23 cellular contexts compared by ENCODE assay signal in the genomic region with DNA sequence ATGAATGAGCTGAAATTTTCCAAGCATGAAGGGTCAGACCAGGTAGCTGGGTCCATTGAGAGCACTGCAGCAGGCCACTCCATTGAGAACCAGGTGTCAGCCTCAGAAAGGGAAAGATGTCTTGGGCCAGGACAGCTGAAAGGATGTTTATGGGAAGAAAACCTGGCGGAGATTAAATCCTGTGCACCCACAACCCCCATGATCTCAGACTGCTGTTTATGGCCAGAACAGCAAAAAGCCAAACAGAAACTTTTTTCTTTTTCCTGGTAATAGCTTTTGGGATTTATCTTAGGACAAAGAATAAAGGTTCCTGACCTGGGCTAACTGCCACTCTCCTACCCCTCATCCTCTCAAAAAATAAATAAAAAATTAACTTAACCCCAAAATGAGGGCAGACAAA.
"Had no signal": no experiment of that assay in that cellular context is flagged by ENCODE, and none has a peak within 500 bp of the region (broad histone marks: within the 10 kb centered on the region; RNA-seq: fewer than 3 reads in every experiment).

No MANE protein-coding gene starts in this region.

- H3K4me1 ChIP-seq: parathyroid adenoma, suprapubic skin had no signal

- H3K9me3 ChIP-seq: gastroesophageal sphincter, psoas muscle, suprapubic skin, upper lobe of right lung, vagina had no signal

- H3K27ac ChIP-seq: dorsolateral prefrontal cortex, hepatocyte, parathyroid adenoma, psoas muscle, suprapubic skin, tibial nerve, upper lobe of right lung, vagina had no signal

- H3K36me3 ChIP-seq: gastroesophageal sphincter, suprapubic skin, tibial nerve, upper lobe of right lung, vagina had no signal

- H3K9ac ChIP-seq: parathyroid adenoma had no signal

- H3K4me3 ChIP-seq: dorsolateral prefrontal cortex, gastroesophageal sphincter, hepatocyte, lung, psoas muscle, suprapubic skin, tibial nerve, upper lobe of right lung, vagina had no signal

- ATAC-seq: gastroesophageal sphincter; left colon; stimulated activated effector memory CD8-positive, alpha-beta T cell treated with anti-CD3 and anti-CD28 coated beads, Interleukin-12 subunit alpha, Interleukin-12 subunit beta, amount 100 ng/mL, for 72 hours; stimulated activated naive CD8-positive, alpha-beta T cell treated with anti-CD3 and anti-CD28 coated beads, Interleukin-15, Interleukin-2, amounts not matched to agents 100 U/mL and 50 U/mL, for 24 hours; upper lobe of right lung had no signal

- H3K27me3 ChIP-seq: gastroesophageal sphincter, hepatocyte, suprapubic skin, tibial nerve, upper lobe of right lung, vagina had no signal

- DNase-seq: central memory CD4-positive, alpha-beta T cell; cortex of kidney; dorsolateral prefrontal cortex; effector CD8-positive, alpha-beta T cell; kidney; left colon; mesendoderm; naive B cell; nephron progenitor cell; psoas muscle; retina; stimulated activated CD4-positive, alpha-beta T cell treated with anti-CD3 and anti-CD28 coated beads, Interleukin-4, amount 100 ng/mL, for 1 hour; stimulated activated CD8-positive, alpha-beta memory T cell treated with anti-CD3 and anti-CD28 coated beads, Interleukin-4, amount 100 ng/mL, for 48 hours; stimulated activated naive CD8-positive, alpha-beta T cell treated with anti-CD3 and anti-CD28 coated beads, Interleukin-15, Interleukin-2, amounts not matched to agents 100 U/mL and 50 U/mL, for 24 hours; upper lobe of right lung had no signal
